2 cellular contexts compared by ENCODE assay signal in genomic region chr6:37018152-37019064, GRCh38.
TF ChIP-seq lines count a peak whose summit lies in the region.

No MANE protein-coding gene starts in this region.

TF ChIP-seq in GM23338, 12 proteins besides CTCF, POLR2A, EP300 and RAD21 (continued from another document):
- TF ChIP-seq NANOG (IDR thresholded peaks at IDR 0.05; ENCODE audit: borderline replicate concordance) (no peak), ZNF331 (CRISPR knock-in tag; IDR thresholded peaks at IDR 0.05; ENCODE audit: low read depth) (no peak), REST (IDR thresholded peaks at IDR 0.05; ENCODE audit: unreplicated experiment) (no peak), EZH2 (IDR thresholded peaks at IDR 0.05; ENCODE audit: low read depth, unreplicated experiment) (no peak), STAT1 (IDR thresholded peaks at IDR 0.05; ENCODE audit: unreplicated experiment) (no peak), ZNF114 (CRISPR knock-in tag; IDR thresholded peaks at IDR 0.05) (no peak), ZNF462 (CRISPR knock-in tag; IDR thresholded peaks at IDR 0.05) (no peak)

TF ChIP-seq in PFSK-1, 5 proteins besides CTCF, POLR2A, EP300 and RAD21:
- peak; percentile 55 to 76; a peak in 3 of 4 replicates for TF ChIP-seq REST (IDR thresholded peaks at IDR 0.05; ENCODE audit: insufficient read depth in 1 of 2, low read depth in 2 of 2, low read length in 2 of 2)
- no peak for TF ChIP-seq SIN3A (IDR thresholded peaks at IDR 0.05; ENCODE audit: borderline replicate concordance, insufficient read depth, low read length)
